In genomic region chr22:32880906-32881596, GRCh38 we compare ENCODE assay signal across 8 cellular contexts.
A peak's percentile ranks its signal among the peaks of the same experiment; 100 is the strongest.
DNase-seq lines count a peak whose midpoint lies in the region; ATAC-seq and TF ChIP-seq lines count a peak whose summit lies in the region.

No MANE protein-coding gene starts in this region.

- no peak overlapping the region for H2AFZ ChIP-seq in mammary epithelial cell (ENCODE audit: low read depth, low read length)

- no TSS peak for BruUV-seq in mammary epithelial cell (replicated peaks; lab: Mats Ljungman, UMichigan)

- H3K4me3 Mint-ChIP-seq in activated CD4-positive, alpha-beta T cell treated with anti-CD3 and anti-CD28 coated beads for 36 hours, result no peak overlapping the region
- H3K4me3 Mint-ChIP-seq in activated naive CD8-positive, alpha-beta T cell, result peak overlapping the region; percentile 68

- peak; percentile 72 for ATAC-seq in activated CD4-positive, alpha-beta T cell treated with anti-CD3 and anti-CD28 coated beads for 36 hours

- no peaks in the 10 kb centered on the region for H3K27me3 ChIP-seq in testis
- H3K27me3 ChIP-seq in mammary epithelial cell (ENCODE audit: insufficient read depth, low read length), result peaks cover 3% of the 10 kb centered on the region

- H4K20me1 ChIP-seq in mammary epithelial cell (ENCODE audit: insufficient read depth, low read length), result no peaks in the 10 kb centered on the region

- H3K4me3 ChIP-seq in testis (no peak overlapping the region), mammary epithelial cell (replicated peaks in 1 of 3; ENCODE audit: insufficient read depth in 1 of 3, low read depth in 2 of 3, low read length in 3 of 3) (no peak overlapping the region)

- CTCF ChIA-PET in activated CD4-positive, alpha-beta T cell treated with anti-CD3 and anti-CD28 coated beads for 36 hours (lab: Charles Lee), result interaction anchor here (0.6 to 0.7 kb wide), 3 partner anchors 8 to 108 kb away, joined by 3 read pairs; no protein-coding TSS in a partner anchor
- CTCF ChIA-PET in mammary epithelial cell (lab: Charles Lee; ENCODE audit: low non-redundant PET), result no interaction called here

- in situ Hi-C loops in mammary epithelial cell (cut with MboI; ENCODE audit: low sequenced_read_pairs in 2 of 2), result no loop called here

- no peaks in the 10 kb centered on the region for H3K36me3 ChIP-seq in testis (ENCODE audit: low read depth, missing control alignments)
- no peaks in the 10 kb centered on the region for H3K36me3 ChIP-seq in mammary epithelial cell (ENCODE audit: insufficient read depth, low read length)

- H3K36me3 Mint-ChIP-seq in activated CD4-positive, alpha-beta T cell treated with anti-CD3 and anti-CD28 coated beads for 36 hours (ENCODE audit: low read depth), result peaks cover 2% of the 10 kb centered on the region
- H3K36me3 Mint-ChIP-seq in activated naive CD8-positive, alpha-beta T cell, result no peaks in the 10 kb centered on the region

- POLR2A ChIA-PET in activated CD4-positive, alpha-beta T cell treated with anti-CD3 and anti-CD28 coated beads for 36 hours (lab: Charles Lee), result no interaction called here

- H3K9me3 ChIP-seq in testis (no peaks in the 10 kb centered on the region), mammary epithelial cell (replicated peaks; ENCODE audit: insufficient read depth, low read length) (no peaks in the 10 kb centered on the region)

- DNase-seq in activated CD4-positive, alpha-beta T cell treated with anti-CD3 and anti-CD28 coated beads for 36 hours, result peak; percentile 50
- no peak for DNase-seq in activated CD4-positive, alpha-beta T cell treated with anti-CD3 and anti-CD28 coated beads, Interleukin-2, amount 50 U/mL, for 4 hours
- DNase-seq in kidney glomerular epithelial cell (lab: John Stamatoyannopoulos, UW) (peak; percentile 1), testis (peak; percentile 36), mammary epithelial cell (no peak), HuH-7 (ENCODE audit: low spot score) (no peak), SKM-1 treated with dmso at 0.1 percent for 144 hours (lab: John Stamatoyannopoulos, UW; ENCODE audit: unreplicated experiment) (no peak)

- no peak overlapping the region for H3K9ac ChIP-seq in mammary epithelial cell (ENCODE audit: insufficient read depth, low read length)

- TF ChIP-seq POLR2A in testis (IDR thresholded peaks at IDR 0.05), result no peak

- TF ChIP-seq CTCF in testis (IDR thresholded peaks at IDR 0.05) (no peak), mammary epithelial cell (conservative IDR thresholded peaks at IDR 0.05 in 1 of 2, IDR thresholded peaks at IDR 0.05 in 1 of 2; ENCODE audit: extremely low read depth in 1 of 2, insufficient read depth in 1 of 2, low read depth in 1 of 2, low read length in 2 of 2) (no peak)

- peaks cover 8% of the 10 kb centered on the region for H3K4me1 ChIP-seq in testis
- no peaks in the 10 kb centered on the region for H3K4me1 ChIP-seq in mammary epithelial cell (ENCODE audit: insufficient read depth, low read length)

- intact Hi-C loops in activated CD4-positive, alpha-beta T cell treated with anti-CD3 and anti-CD28 coated beads for 36 hours (cut with DNase I, micrococcal nuclease), result no loop called here
- intact Hi-C loops in testis (cut with DNase I; ENCODE audit: low total_unique reads) (no loop called here), mammary epithelial cell (cut with micrococcal nuclease) (no loop called here)

- peak overlapping the region; percentile 82 for H3K27ac Mint-ChIP-seq in activated CD4-positive, alpha-beta T cell treated with anti-CD3 and anti-CD28 coated beads for 36 hours
- H3K27ac Mint-ChIP-seq in activated naive CD8-positive, alpha-beta T cell, result peak overlapping the region; percentile 50

- no peaks in the 10 kb centered on the region for H3K79me2 ChIP-seq in mammary epithelial cell (ENCODE audit: insufficient read depth, low read length)

- H3K27ac ChIP-seq in testis, result no peak overlapping the region
- no peak overlapping the region for H3K27ac ChIP-seq in mammary epithelial cell (ENCODE audit: insufficient read depth, low read depth, low read length)

- WGBS in testis, 2 donors, result 35 to 40% methylated on average over 16 to 19 of the region's 20 CpGs
- 79% methylated on average over 18 of the region's 20 CpGs for WGBS in mammary epithelial cell (ENCODE audit: low coverage, missing lambda C conversion rate)

- H3K9me3 Mint-ChIP-seq in activated CD4-positive, alpha-beta T cell treated with anti-CD3 and anti-CD28 coated beads for 36 hours (ENCODE audit: low read depth), result no peaks in the 10 kb centered on the region
- H3K9me3 Mint-ChIP-seq in activated naive CD8-positive, alpha-beta T cell (ENCODE audit: low read depth), result no peaks in the 10 kb centered on the region

- dilution Hi-C loops in mammary epithelial cell (cut with HindIII; ENCODE audit: low sequenced_read_pairs), result no loop called here

- peaks cover 14% of the 10 kb centered on the region for H3K4me1 Mint-ChIP-seq in activated CD4-positive, alpha-beta T cell treated with anti-CD3 and anti-CD28 coated beads for 36 hours
- H3K4me1 Mint-ChIP-seq in activated naive CD8-positive, alpha-beta T cell (ENCODE audit: low read depth), result peaks cover 17% of the 10 kb centered on the region

- H3K27me3 Mint-ChIP-seq in activated CD4-positive, alpha-beta T cell treated with anti-CD3 and anti-CD28 coated beads for 36 hours, result no peaks in the 10 kb centered on the region
- H3K27me3 Mint-ChIP-seq in activated naive CD8-positive, alpha-beta T cell, result no peaks in the 10 kb centered on the region

- H3K4me2 ChIP-seq in mammary epithelial cell (ENCODE audit: insufficient read depth, low read depth, low read length), result no peak overlapping the region

Comparison
In these comparisons a context has a peak if more than half of its experiments do, and no peak if none do; other contexts are left out.
1. DNase-seq: peak in activated CD4-positive, alpha-beta T cell treated with anti-CD3 and anti-CD28 coated beads for 36 hours (single experiment), kidney glomerular epithelial cell (single experiment) and testis (single experiment); none in activated CD4-positive, alpha-beta T cell treated with anti-CD3 and anti-CD28 coated beads, Interleukin-2, amount 50 U/mL, for 4 hours (0 of 2), mammary epithelial cell (single experiment), HuH-7 (single experiment) and SKM-1 treated with dmso at 0.1 percent for 144 hours (single experiment).